ENCODE assay signal across 8 cellular contexts in the genomic region with DNA sequence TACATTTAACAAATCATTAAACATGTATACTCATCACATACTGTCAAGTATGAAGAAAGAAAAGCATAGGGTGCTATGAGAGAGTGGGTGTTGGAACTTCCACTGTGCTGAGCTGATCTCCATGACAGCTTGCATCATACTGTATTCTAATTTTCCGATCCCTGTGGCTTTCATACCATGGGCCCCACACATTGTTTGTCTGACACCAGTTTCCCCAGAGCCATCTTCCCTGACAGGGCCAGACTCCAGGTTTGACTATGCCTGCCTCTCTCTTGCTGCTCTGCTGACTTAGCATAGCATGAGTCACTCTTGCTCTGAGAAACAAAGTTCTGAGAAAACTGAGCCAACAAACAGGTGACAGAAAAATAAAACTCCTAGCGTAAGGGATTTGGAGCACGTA. TPM values are rescaled to one million over a fixed set of nuclear protein-coding genes. Genes with fewer than 3 reads are reported as not detected.
DNase-seq lines count a peak whose midpoint lies in the region; ATAC-seq lines count a peak whose summit lies in the region.
"Had no signal": no experiment of that assay in that cellular context is flagged by ENCODE, and none has a peak within 500 bp of the region (broad histone marks: within the 10 kb centered on the region; RNA-seq: fewer than 3 reads in every experiment).

No MANE protein-coding gene starts in this region.

- ATAC-seq in GM19463 (IDR thresholded peaks at IDR 0.05; ENCODE audit: unreplicated experiment) (peak; percentile 91), HG03064 (IDR thresholded peaks at IDR 0.05; ENCODE audit: low read depth, unreplicated experiment) (peak; percentile 84), Right ventricle myocardium superior (ENCODE audit: poor library complexity) (no peak)

- H3K36me3 Mint-ChIP-seq in activated T-helper 1 cell treated with anti-CD3 and anti-CD28 coated beads, Interleukin-12 subunit alpha, Interleukin-12 subunit beta, Interleukin-2, Interleukin-4 antibody, amounts not matched to agents 30 ng/mL and 10 ng/mL and 1 ng/mL, durations not matched to agents 14 hours and 24 hours and 36 hours (ENCODE audit: low read depth): peaks cover 6% of the 10 kb centered on the region

- H3K4me1 Mint-ChIP-seq in activated T-helper 1 cell treated with anti-CD3 and anti-CD28 coated beads, Interleukin-12 subunit alpha, Interleukin-12 subunit beta, Interleukin-2, Interleukin-4 antibody, amounts not matched to agents 30 ng/mL and 10 ng/mL and 1 ng/mL, durations not matched to agents 14 hours and 24 hours and 36 hours (ENCODE audit: low read depth): peaks cover 23% of the 10 kb centered on the region

- peak; percentile 62 for DNase-seq in activated T-helper 1 cell treated with anti-CD3 and anti-CD28 coated beads, Interleukin-12 subunit alpha, Interleukin-12 subunit beta, Interleukin-2, Interleukin-4 antibody, amounts not matched to agents 30 ng/mL and 10 ng/mL and 1 ng/mL, durations not matched to agents 14 hours and 24 hours and 36 hours (ENCODE audit: low spot score)
- peak; percentile 65 to 67 for DNase-seq in stimulated activated CD8-positive, alpha-beta memory T cell treated with anti-CD3 and anti-CD28 coated beads, Interleukin-15, amount 100 ng/mL, for 48 hours (ENCODE audit: low read depth in 2 of 2)
- DNase-seq in Right ventricle myocardium superior: no peak
- DNase-seq in posterior cingulate gyrus: no peak
- DNase-seq in hypothalamus (lab: John Stamatoyannopoulos, UW): no peak
- DNase-seq: colonic mucosa had no signal

- H3K4me3 Mint-ChIP-seq in activated T-helper 1 cell treated with anti-CD3 and anti-CD28 coated beads, Interleukin-12 subunit alpha, Interleukin-12 subunit beta, Interleukin-2, Interleukin-4 antibody, amounts not matched to agents 30 ng/mL and 10 ng/mL and 1 ng/mL, durations not matched to agents 14 hours and 24 hours and 36 hours: peak overlapping the region; percentile 0

- intact Hi-C loops in activated T-helper 1 cell treated with anti-CD3 and anti-CD28 coated beads, Interleukin-12 subunit alpha, Interleukin-12 subunit beta, Interleukin-2, Interleukin-4 antibody, amounts not matched to agents 30 ng/mL and 10 ng/mL and 1 ng/mL, durations not matched to agents 14 hours and 24 hours and 36 hours (cut with micrococcal nuclease): loop anchor here (1.0 to 5.0 kb wide), 17 partner anchors 36 to 600 kb away; a partner anchor contains a TSS
- intact Hi-C loops in Right ventricle myocardium superior (cut with DNase I): no loop called here
- intact Hi-C loops in posterior cingulate gyrus (cut with DNase I): no loop called here

- peaks cover 2% of the 10 kb centered on the region for H3K27me3 Mint-ChIP-seq in activated T-helper 1 cell treated with anti-CD3 and anti-CD28 coated beads, Interleukin-12 subunit alpha, Interleukin-12 subunit beta, Interleukin-2, Interleukin-4 antibody, amounts not matched to agents 30 ng/mL and 10 ng/mL and 1 ng/mL, durations not matched to agents 14 hours and 24 hours and 36 hours (ENCODE audit: insufficient read depth)

- peaks cover 18% of the 10 kb centered on the region for H3K9me3 Mint-ChIP-seq in activated T-helper 1 cell treated with anti-CD3 and anti-CD28 coated beads, Interleukin-12 subunit alpha, Interleukin-12 subunit beta, Interleukin-2, Interleukin-4 antibody, amounts not matched to agents 30 ng/mL and 10 ng/mL and 1 ng/mL, durations not matched to agents 14 hours and 24 hours and 36 hours

- H3K27ac Mint-ChIP-seq in activated T-helper 1 cell treated with anti-CD3 and anti-CD28 coated beads, Interleukin-12 subunit alpha, Interleukin-12 subunit beta, Interleukin-2, Interleukin-4 antibody, amounts not matched to agents 30 ng/mL and 10 ng/mL and 1 ng/mL, durations not matched to agents 14 hours and 24 hours and 36 hours: peak overlapping the region; percentile 69

RNA-seq across cellular contexts. Expression of a gene that starts 37.0 kb away (rescaled TPM):
- not detected in 2 replicates for total RNA-seq in activated T-helper 1 cell treated with anti-CD3 and anti-CD28 coated beads, Interleukin-12 subunit alpha, Interleukin-12 subunit beta, Interleukin-2, Interleukin-4 antibody, amounts not matched to agents 30 ng/mL and 10 ng/mL and 1 ng/mL, durations not matched to agents 14 hours and 24 hours and 36 hours
- total RNA-seq in Right ventricle myocardium superior: not detected

Comparison
In these comparisons a context has a peak if more than half of its experiments do, and no peak if none do; other contexts are left out.
1. DNase-seq: peak in activated T-helper 1 cell treated with anti-CD3 and anti-CD28 coated beads, Interleukin-12 subunit alpha, Interleukin-12 subunit beta, Interleukin-2, Interleukin-4 antibody, amounts not matched to agents 30 ng/mL and 10 ng/mL and 1 ng/mL, durations not matched to agents 14 hours and 24 hours and 36 hours (single experiment) and stimulated activated CD8-positive, alpha-beta memory T cell treated with anti-CD3 and anti-CD28 coated beads, Interleukin-15, amount 100 ng/mL, for 48 hours (2 of 2); none in Right ventricle myocardium superior (single experiment), posterior cingulate gyrus (0 of 10) and hypothalamus (0 of 51).